ENCODE assay signal across 10 cellular contexts in genomic region chr2:118375907-118376306, GRCh38.
"Had no signal": no experiment of that assay in that cellular context is flagged by ENCODE, and none has a peak within 500 bp of the region (broad histone marks: within the 10 kb centered on the region; RNA-seq: fewer than 3 reads in every experiment).

No MANE protein-coding gene starts in this region.

- H3K4me1 ChIP-seq: HAP-1 had no signal

- H3K27ac ChIP-seq: HL-60, KMS-11 had no signal

- H3K9me3 ChIP-seq: HAP-1 had no signal

- H3K4me3 ChIP-seq: HAP-1 had no signal

- H3K9ac ChIP-seq: KMS-11 had no signal

- H3K4me2 ChIP-seq: KMS-11 had no signal

- ATAC-seq: HCT116 had no signal

- H3K36me3 ChIP-seq: HAP-1 had no signal

- DNase-seq: GOT3, H7, HFFc6, IMR-90, Karpas-422, KBM-7 had no signal
